In genomic region chr12:31655208-31655607, GRCh38 we compare ENCODE assay signal across 24 cellular contexts.
"Had no signal": no experiment of that assay in that cellular context is flagged by ENCODE, and none has a peak within 500 bp of the region (broad histone marks: within the 10 kb centered on the region; RNA-seq: fewer than 3 reads in every experiment).

No MANE protein-coding gene starts in this region.

- H3K36me3 ChIP-seq: brain microvascular endothelial cell had no signal

- DNase-seq: activated B cell treated with CpG ODN at 0.5 μM for 24 hours; activated CD4-positive, alpha-beta memory T cell treated with anti-CD3 and anti-CD28 coated beads for 36 hours; activated CD4-positive, alpha-beta T cell treated with anti-CD3 and anti-CD28 coated beads, Interleukin-2, amount 10 ng/mL, durations not matched to agents 7 days and 5 days; activated CD8-positive, alpha-beta memory T cell treated with anti-CD3 and anti-CD28 coated beads for 24 hours; activated gamma-delta T cell; activated naive CD4-positive, alpha-beta T cell treated with anti-CD3 and anti-CD28 coated beads for 36 hours; activated T-cell treated with anti-CD3 and anti-CD28 coated beads for 4 hours; activated T-cell treated with anti-CD3 and anti-CD28 coated beads, Interleukin-2, amount 50 U/mL, for 48 hours; brain microvascular endothelial cell; cerebellar nuclear complex; Karpas-422; NCI-H1105 treated with DMSO at 0.1 percent for 48 hours; NCI-H146; NCI-H187 treated with DMSO at 0.1 percent for 48 hours; NCI-H2081 treated with DMSO at 0.1 percent for 48 hours; NCI-H226; NCI-H526; NCI-H774; NK-92 treated with Interleukin-12 subunit alpha and Interleukin-12 subunit beta, amount 100 ng/mL, for 24 hours; PC-3; SHP77 treated with DMSO at 0.1 percent for 48 hours; T-cell; T-helper 2 cell; T1000 had no signal

- H3K27ac ChIP-seq: brain microvascular endothelial cell had no signal

- H3K27me3 ChIP-seq: brain microvascular endothelial cell had no signal
